29 cellular contexts compared by ENCODE assay signal in the genomic region with DNA sequence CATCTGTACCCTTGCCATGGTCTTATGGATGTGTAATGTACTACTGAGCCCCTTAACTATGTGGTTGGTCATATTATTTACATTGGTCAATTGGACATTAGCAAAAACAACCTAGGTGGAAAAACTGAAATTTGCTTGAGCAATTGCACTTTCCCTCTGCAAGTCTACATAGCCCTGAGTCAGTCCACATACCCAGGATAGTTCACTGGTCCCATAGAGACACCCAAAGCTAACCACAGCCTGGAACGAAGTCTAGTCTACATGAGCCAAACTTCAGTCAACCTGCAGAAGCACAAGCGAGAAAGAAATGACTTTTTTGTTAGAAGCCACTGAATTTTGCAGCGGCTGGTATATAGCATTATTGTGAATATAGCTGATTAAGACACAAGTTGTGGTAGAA. TPM values are rescaled to one million over a fixed set of nuclear protein-coding genes. Genes with fewer than 3 reads are reported as not detected.
"Had no signal": no experiment of that assay in that cellular context is flagged by ENCODE, and none has a peak within 500 bp of the region (broad histone marks: within the 10 kb centered on the region; RNA-seq: fewer than 3 reads in every experiment).

No MANE protein-coding gene starts in this region.

- H3K9me3 Mint-ChIP-seq: activated CD4-positive, alpha-beta memory T cell treated with anti-CD3 and anti-CD28 coated beads, Interleukin-2, amount 10 ng/mL, durations not matched to agents 7 days and 5 days; activated naive CD4-positive, alpha-beta T cell treated with anti-CD3 and anti-CD28 coated beads for 36 hours; activated naive CD8-positive, alpha-beta T cell treated with anti-CD3 and anti-CD28 coated beads for 36 hours; activated T-helper 17 cell treated with anti-CD3 and anti-CD28 coated beads, Interleukin-2, amount 50 U/mL, for 72 hours had no signal

- H3K27me3 Mint-ChIP-seq: activated CD4-positive, alpha-beta memory T cell treated with anti-CD3 and anti-CD28 coated beads, Interleukin-2, amount 10 ng/mL, durations not matched to agents 7 days and 5 days had no signal

- H3K9ac ChIP-seq: SK-N-SH had no signal

- H3K4me3 Mint-ChIP-seq: activated CD4-positive, alpha-beta memory T cell treated with anti-CD3 and anti-CD28 coated beads, Interleukin-2, amount 10 ng/mL, durations not matched to agents 7 days and 5 days; activated naive CD4-positive, alpha-beta T cell treated with anti-CD3 and anti-CD28 coated beads for 36 hours; activated naive CD8-positive, alpha-beta T cell treated with anti-CD3 and anti-CD28 coated beads for 36 hours; activated T-helper 17 cell treated with anti-CD3 and anti-CD28 coated beads, Interleukin-2, amount 50 U/mL, for 72 hours had no signal

- H3K36me3 ChIP-seq: adrenal gland had no signal

- H3K9me3 ChIP-seq: adrenal gland, body of pancreas, SK-N-SH had no signal

- DNase-seq: activated CD4-positive, alpha-beta memory T cell treated with anti-CD3 and anti-CD28 coated beads, Interleukin-2, amount 10 ng/mL, durations not matched to agents 7 days and 5 days; activated CD4-positive, alpha-beta T cell treated with anti-CD3 and anti-CD28 coated beads, Interleukin-2, amount 50 U/mL, for 1 hour; activated CD4-positive, CD25-positive, alpha-beta regulatory T cell; activated gamma-delta T cell; activated naive CD4-positive, alpha-beta T cell treated with anti-CD3 and anti-CD28 coated beads for 36 hours; activated naive CD8-positive, alpha-beta T cell treated with anti-CD3 and anti-CD28 coated beads for 36 hours; activated T-cell treated with anti-CD3 and anti-CD28 coated beads for 4 hours; activated T-cell treated with anti-CD3 and anti-CD28 coated beads, Interleukin-2, amount 50 U/mL, for 48 hours; adrenal gland; anterior cingulate cortex; body of pancreas; central memory CD4-positive, alpha-beta T cell; NCI-H1092; NCI-H1417; NCI-H1930; NCI-H2171; NCI-H2227 treated with DMSO at 0.1 percent for 48 hours; NCI-H526; NCI-H774; RPMI8226; SK-N-SH; T-helper 1 cell had no signal

- H3K4me1 ChIP-seq: adrenal gland, body of pancreas had no signal

- H3K27ac Mint-ChIP-seq: activated CD4-positive, alpha-beta memory T cell treated with anti-CD3 and anti-CD28 coated beads, Interleukin-2, amount 10 ng/mL, durations not matched to agents 7 days and 5 days; activated naive CD4-positive, alpha-beta T cell treated with anti-CD3 and anti-CD28 coated beads for 36 hours; activated naive CD8-positive, alpha-beta T cell treated with anti-CD3 and anti-CD28 coated beads for 36 hours; activated T-helper 17 cell treated with anti-CD3 and anti-CD28 coated beads, Interleukin-2, amount 50 U/mL, for 72 hours had no signal

- H3K36me3 Mint-ChIP-seq: activated naive CD8-positive, alpha-beta T cell treated with anti-CD3 and anti-CD28 coated beads for 36 hours had no signal

- H3K27ac ChIP-seq: adrenal gland, body of pancreas, VCaP had no signal

- H3K4me2 ChIP-seq: SK-N-SH had no signal

- ATAC-seq: activated T-helper 17 cell treated with anti-CD3 and anti-CD28 coated beads, Interleukin-2, amount 50 U/mL, for 72 hours; body of pancreas; Panc1; Right ventricle myocardium inferior had no signal

- H3K4me1 Mint-ChIP-seq: activated CD4-positive, alpha-beta memory T cell treated with anti-CD3 and anti-CD28 coated beads, Interleukin-2, amount 10 ng/mL, durations not matched to agents 7 days and 5 days; activated naive CD8-positive, alpha-beta T cell treated with anti-CD3 and anti-CD28 coated beads for 36 hours; activated T-helper 17 cell treated with anti-CD3 and anti-CD28 coated beads, Interleukin-2, amount 50 U/mL, for 72 hours had no signal

- H3K27me3 ChIP-seq: adrenal gland, body of pancreas had no signal

- H3K4me3 ChIP-seq: adrenal gland, body of pancreas had no signal

RNA-seq across cellular contexts. Expression of a gene that starts 37.6 kb away (rescaled TPM):
- total RNA-seq: activated T-helper 17 cell treated with anti-CD3 and anti-CD28 coated beads, Interleukin-2, amount 50 U/mL, for 72 hours; MCF 10A; NCI-H460; OCI-LY7 had no signal
